10 cellular contexts compared by ENCODE assay signal in the genomic region with DNA sequence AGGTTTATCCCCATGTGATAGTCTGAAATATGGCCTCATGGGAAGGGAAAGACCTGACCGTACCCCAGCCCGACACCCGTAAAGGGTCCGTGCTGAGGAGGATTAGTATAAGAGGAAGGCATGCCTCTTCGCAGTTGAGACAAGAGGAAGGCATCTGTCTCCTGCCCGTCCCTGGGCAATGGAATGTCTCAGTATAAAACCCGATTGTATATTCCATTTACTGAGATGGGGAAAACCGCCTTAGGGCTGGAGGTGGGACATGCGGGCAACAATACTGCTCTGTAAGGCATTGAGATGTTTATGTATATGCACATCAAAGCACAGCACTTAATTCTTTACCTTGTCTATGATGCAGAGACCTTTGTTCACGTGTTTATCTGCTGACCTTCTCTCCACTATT. TPM values are rescaled to one million over a fixed set of nuclear protein-coding genes. Genes with fewer than 3 reads are reported as not detected.
"Had no signal": no experiment of that assay in that cellular context is flagged by ENCODE, and none has a peak within 500 bp of the region (broad histone marks: within the 10 kb centered on the region; RNA-seq: fewer than 3 reads in every experiment).

No MANE protein-coding gene starts in this region.

RNA-seq across cellular contexts. Expression of a gene that starts 49.7 kb away (rescaled TPM):
- total RNA-seq: ascending aorta had no signal

RNA-seq across cellular contexts. Expression of a gene that starts 53.6 kb away (rescaled TPM):
- total RNA-seq: activated CD4-positive, alpha-beta memory T cell treated with anti-CD3 and anti-CD28 coated beads, Interleukin-2, amount 10 ng/mL, durations not matched to agents 7 days and 5 days; activated CD4-positive, alpha-beta T cell treated with anti-CD3 and anti-CD28 coated beads for 36 hours; activated CD4-positive, alpha-beta T cell treated with anti-CD3 and anti-CD28 coated beads, Interleukin-2, amount 10 ng/mL, durations not matched to agents 7 days and 5 days; activated CD8-positive, alpha-beta memory T cell treated with anti-CD3 and anti-CD28 coated beads, Interleukin-2, amount 10 ng/mL, durations not matched to agents 7 days and 5 days; activated CD8-positive, alpha-beta T cell treated with anti-CD3 and anti-CD28 coated beads, Interleukin-2, amount 10 ng/mL, durations not matched to agents 7 days and 5 days; activated naive CD8-positive, alpha-beta T cell treated with anti-CD3 and anti-CD28 coated beads, Interleukin-2, amount 10 ng/mL, durations not matched to agents 7 days and 5 days; ascending aorta; T-cell; T-helper 17 cell; T-helper 2 cell treated with Interferon-gamma antibody and Interleukin-4, amounts not matched to agents 100 ng/mL and 5 ng/mL, for 36 hours had no signal

RNA-seq across cellular contexts. Expression of a gene that starts 59.3 kb away (rescaled TPM):
- total RNA-seq: activated CD8-positive, alpha-beta memory T cell treated with anti-CD3 and anti-CD28 coated beads, Interleukin-2, amount 10 ng/mL, durations not matched to agents 7 days and 5 days; activated CD8-positive, alpha-beta T cell treated with anti-CD3 and anti-CD28 coated beads, Interleukin-2, amount 10 ng/mL, durations not matched to agents 7 days and 5 days; activated naive CD8-positive, alpha-beta T cell treated with anti-CD3 and anti-CD28 coated beads, Interleukin-2, amount 10 ng/mL, durations not matched to agents 7 days and 5 days; ascending aorta had no signal
